Comparison of ENCODE assay signal across 1 cellular context in genomic region chr6:110814488-110815259, GRCh38.
TF ChIP-seq lines count a peak whose summit lies in the region.

No MANE protein-coding gene starts in this region.

TF ChIP-seq in HEK293, 187 proteins besides CTCF, POLR2A, EP300 and RAD21 (continued from another document and continues in another):
- no peak for TF ChIP-seq ZNF140 (tag by site-specific recombination; IDR thresholded peaks at IDR 0.05)
- no peak for TF ChIP-seq ZNF133 (tag by site-specific recombination; IDR thresholded peaks at IDR 0.05)
- peak; percentile 94 for TF ChIP-seq ZNF600 (tag by site-specific recombination; IDR thresholded peaks at IDR 0.05)
- no peak for TF ChIP-seq ZNF530 (tag by site-specific recombination; IDR thresholded peaks at IDR 0.05; ENCODE audit: low read depth)
- TF ChIP-seq, protein P1, sequence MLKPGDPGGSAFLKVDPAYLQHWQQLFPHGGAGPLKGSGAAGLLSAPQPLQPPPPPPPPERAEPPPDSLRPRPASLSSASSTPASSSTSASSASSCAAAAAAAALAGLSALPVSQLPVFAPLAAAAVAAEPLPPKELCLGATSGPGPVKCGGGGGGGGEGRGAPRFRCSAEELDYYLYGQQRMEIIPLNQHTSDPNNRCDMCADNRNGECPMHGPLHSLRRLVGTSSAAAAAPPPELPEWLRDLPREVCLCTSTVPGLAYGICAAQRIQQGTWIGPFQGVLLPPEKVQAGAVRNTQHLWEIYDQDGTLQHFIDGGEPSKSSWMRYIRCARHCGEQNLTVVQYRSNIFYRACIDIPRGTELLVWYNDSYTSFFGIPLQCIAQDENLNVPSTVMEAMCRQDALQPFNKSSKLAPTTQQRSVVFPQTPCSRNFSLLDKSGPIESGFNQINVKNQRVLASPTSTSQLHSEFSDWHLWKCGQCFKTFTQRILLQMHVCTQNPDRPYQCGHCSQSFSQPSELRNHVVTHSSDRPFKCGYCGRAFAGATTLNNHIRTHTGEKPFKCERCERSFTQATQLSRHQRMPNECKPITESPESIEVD (tag by site-specific recombination; IDR thresholded peaks at IDR 0.05): no peak
- no peak for TF ChIP-seq ZFP41 (tag by site-specific recombination; IDR thresholded peaks at IDR 0.05; ENCODE audit: borderline replicate concordance)
- no peak; the same call in 1 of the 2 replicates for TF ChIP-seq ZXDB (tag by site-specific recombination; IDR thresholded peaks at IDR 0.05)
- no peak for TF ChIP-seq ZBTB21 (tag by site-specific recombination; IDR thresholded peaks at IDR 0.05)
- TF ChIP-seq ZSCAN18 (tag by site-specific recombination; IDR thresholded peaks at IDR 0.05): no peak
- TF ChIP-seq SCRT2 (tag by site-specific recombination; IDR thresholded peaks at IDR 0.05): no peak
- TF ChIP-seq, protein P2, sequence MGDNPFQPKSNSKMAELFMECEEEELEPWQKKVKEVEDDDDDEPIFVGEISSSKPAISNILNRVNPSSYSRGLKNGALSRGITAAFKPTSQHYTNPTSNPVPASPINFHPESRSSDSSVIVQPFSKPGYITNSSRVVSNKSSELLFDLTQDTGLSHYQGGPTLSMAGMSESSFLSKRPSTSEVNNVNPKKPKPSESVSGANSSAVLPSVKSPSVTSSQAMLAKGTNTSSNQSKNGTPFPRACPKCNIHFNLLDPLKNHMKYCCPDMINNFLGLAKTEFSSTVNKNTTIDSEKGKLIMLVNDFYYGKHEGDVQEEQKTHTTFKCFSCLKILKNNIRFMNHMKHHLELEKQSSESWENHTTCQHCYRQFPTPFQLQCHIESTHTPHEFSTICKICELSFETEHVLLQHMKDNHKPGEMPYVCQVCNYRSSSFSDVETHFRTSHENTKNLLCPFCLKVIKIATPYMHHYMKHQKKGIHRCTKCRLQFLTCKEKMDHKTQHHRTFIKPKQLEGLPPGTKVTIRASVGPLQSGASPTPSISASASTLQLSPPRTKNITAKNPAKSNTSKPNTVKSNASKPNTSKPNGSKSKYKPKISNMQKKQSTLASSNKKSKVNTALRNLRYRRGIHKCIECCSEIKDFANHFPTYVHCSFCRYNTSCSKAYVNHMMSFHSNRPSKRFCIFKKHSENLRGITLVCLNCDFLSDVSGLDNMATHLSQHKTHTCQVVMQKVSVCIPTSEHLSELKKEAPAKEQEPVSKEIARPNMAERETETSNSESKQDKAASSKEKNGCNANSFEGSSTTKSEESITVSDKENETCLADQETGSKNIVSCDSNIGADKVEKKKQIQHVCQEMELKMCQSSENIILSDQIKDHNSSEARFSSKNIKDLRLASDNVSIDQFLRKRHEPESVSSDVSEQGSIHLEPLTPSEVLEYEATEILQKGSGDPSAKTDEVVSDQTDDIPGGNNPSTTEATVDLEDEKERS (tag by site-specific recombination; IDR thresholded peaks at IDR 0.05): no peak
- no peak for TF ChIP-seq ZSCAN4 (tag by site-specific recombination; IDR thresholded peaks at IDR 0.05)
- TF ChIP-seq FEZF1 (tag by site-specific recombination; IDR thresholded peaks at IDR 0.05): no peak
- no peak for TF ChIP-seq ZNF768 (tag by site-specific recombination; IDR thresholded peaks at IDR 0.05)
- TF ChIP-seq KLF10 (tag by site-specific recombination; IDR thresholded peaks at IDR 0.05): no peak
- no peak for TF ChIP-seq ZNF837 (tag by site-specific recombination; IDR thresholded peaks at IDR 0.05)
- TF ChIP-seq ZBTB8A (tag by site-specific recombination; IDR thresholded peaks at IDR 0.05): peak; percentile 79
- TF ChIP-seq ZNF362 (tag by site-specific recombination; IDR thresholded peaks at IDR 0.05): no peak
- TF ChIP-seq ZNF341 (tag by site-specific recombination; IDR thresholded peaks at IDR 0.05; ENCODE audit: low read depth): peak; percentile 94
- TF ChIP-seq, protein P3, sequence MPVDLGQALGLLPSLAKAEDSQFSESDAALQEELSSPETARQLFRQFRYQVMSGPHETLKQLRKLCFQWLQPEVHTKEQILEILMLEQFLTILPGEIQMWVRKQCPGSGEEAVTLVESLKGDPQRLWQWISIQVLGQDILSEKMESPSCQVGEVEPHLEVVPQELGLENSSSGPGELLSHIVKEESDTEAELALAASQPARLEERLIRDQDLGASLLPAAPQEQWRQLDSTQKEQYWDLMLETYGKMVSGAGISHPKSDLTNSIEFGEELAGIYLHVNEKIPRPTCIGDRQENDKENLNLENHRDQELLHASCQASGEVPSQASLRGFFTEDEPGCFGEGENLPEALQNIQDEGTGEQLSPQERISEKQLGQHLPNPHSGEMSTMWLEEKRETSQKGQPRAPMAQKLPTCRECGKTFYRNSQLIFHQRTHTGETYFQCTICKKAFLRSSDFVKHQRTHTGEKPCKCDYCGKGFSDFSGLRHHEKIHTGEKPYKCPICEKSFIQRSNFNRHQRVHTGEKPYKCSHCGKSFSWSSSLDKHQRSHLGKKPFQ (tag by site-specific recombination; IDR thresholded peaks at IDR 0.05): no peak
- TF ChIP-seq, protein P4, sequence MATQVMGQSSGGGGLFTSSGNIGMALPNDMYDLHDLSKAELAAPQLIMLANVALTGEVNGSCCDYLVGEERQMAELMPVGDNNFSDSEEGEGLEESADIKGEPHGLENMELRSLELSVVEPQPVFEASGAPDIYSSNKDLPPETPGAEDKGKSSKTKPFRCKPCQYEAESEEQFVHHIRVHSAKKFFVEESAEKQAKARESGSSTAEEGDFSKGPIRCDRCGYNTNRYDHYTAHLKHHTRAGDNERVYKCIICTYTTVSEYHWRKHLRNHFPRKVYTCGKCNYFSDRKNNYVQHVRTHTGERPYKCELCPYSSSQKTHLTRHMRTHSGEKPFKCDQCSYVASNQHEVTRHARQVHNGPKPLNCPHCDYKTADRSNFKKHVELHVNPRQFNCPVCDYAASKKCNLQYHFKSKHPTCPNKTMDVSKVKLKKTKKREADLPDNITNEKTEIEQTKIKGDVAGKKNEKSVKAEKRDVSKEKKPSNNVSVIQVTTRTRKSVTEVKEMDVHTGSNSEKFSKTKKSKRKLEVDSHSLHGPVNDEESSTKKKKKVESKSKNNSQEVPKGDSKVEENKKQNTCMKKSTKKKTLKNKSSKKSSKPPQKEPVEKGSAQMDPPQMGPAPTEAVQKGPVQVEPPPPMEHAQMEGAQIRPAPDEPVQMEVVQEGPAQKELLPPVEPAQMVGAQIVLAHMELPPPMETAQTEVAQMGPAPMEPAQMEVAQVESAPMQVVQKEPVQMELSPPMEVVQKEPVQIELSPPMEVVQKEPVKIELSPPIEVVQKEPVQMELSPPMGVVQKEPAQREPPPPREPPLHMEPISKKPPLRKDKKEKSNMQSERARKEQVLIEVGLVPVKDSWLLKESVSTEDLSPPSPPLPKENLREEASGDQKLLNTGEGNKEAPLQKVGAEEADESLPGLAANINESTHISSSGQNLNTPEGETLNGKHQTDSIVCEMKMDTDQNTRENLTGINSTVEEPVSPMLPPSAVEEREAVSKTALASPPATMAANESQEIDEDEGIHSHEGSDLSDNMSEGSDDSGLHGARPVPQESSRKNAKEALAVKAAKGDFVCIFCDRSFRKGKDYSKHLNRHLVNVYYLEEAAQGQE (tag by site-specific recombination; IDR thresholded peaks at IDR 0.05): peak; percentile 6; the same call in 1 of the 2 replicates
- no peak for TF ChIP-seq KLF1 (tag by site-specific recombination; IDR thresholded peaks at IDR 0.05)
- no peak for TF ChIP-seq ZNF701 (tag by site-specific recombination; IDR thresholded peaks at IDR 0.05)
- peak; percentile 71 for TF ChIP-seq PRDM10 (tag by site-specific recombination; IDR thresholded peaks at IDR 0.05)
- no peak for TF ChIP-seq KLF16 (tag by site-specific recombination; IDR thresholded peaks at IDR 0.05)
- TF ChIP-seq ZNF2 (tag by site-specific recombination; IDR thresholded peaks at IDR 0.05): peak; percentile 27; the same call in 1 of the 2 replicates
- TF ChIP-seq ZSCAN23 (tag by site-specific recombination; IDR thresholded peaks at IDR 0.05): no peak
- TF ChIP-seq GLIS1 (tag by site-specific recombination; IDR thresholded peaks at IDR 0.05): peak; percentile 76
- no peak for TF ChIP-seq KLF9 (tag by site-specific recombination; IDR thresholded peaks at IDR 0.05; ENCODE audit: low read depth)
- no peak for TF ChIP-seq ZNF473 (tag by site-specific recombination; IDR thresholded peaks at IDR 0.05)
- no peak for TF ChIP-seq GLI4 (tag by site-specific recombination; IDR thresholded peaks at IDR 0.05)
- TF ChIP-seq, protein P5, sequence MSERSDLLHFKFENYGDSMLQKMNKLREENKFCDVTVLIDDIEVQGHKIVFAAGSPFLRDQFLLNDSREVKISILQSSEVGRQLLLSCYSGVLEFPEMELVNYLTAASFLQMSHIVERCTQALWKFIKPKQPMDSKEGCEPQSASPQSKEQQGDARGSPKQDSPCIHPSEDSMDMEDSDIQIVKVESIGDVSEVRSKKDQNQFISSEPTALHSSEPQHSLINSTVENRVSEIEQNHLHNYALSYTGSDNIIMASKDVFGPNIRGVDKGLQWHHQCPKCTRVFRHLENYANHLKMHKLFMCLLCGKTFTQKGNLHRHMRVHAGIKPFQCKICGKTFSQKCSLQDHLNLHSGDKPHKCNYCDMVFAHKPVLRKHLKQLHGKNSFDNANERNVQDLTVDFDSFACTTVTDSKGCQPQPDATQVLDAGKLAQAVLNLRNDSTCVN (tag by site-specific recombination; optimal IDR thresholded peaks at IDR 0.05): peak; percentile 96
- TF ChIP-seq ZNF585B (tag by site-specific recombination; IDR thresholded peaks at IDR 0.05): no peak
- 0 out of 2 replicates have a peak, but pooled peaks have one; percentile 20 for TF ChIP-seq ZNF501 (tag by site-specific recombination; IDR thresholded peaks at IDR 0.05)
- no peak for TF ChIP-seq MEIS1 (CRISPR knock-in tag; IDR thresholded peaks at IDR 0.05; ENCODE audit: borderline replicate concordance)
- no peak; the same call in 1 of the 2 replicates for TF ChIP-seq ZNF561 (tag by site-specific recombination; IDR thresholded peaks at IDR 0.05; ENCODE audit: borderline replicate concordance)
- TF ChIP-seq ZNF426 (tag by site-specific recombination; IDR thresholded peaks at IDR 0.05): no peak
- no peak for TF ChIP-seq TRIM28 (IDR thresholded peaks at IDR 0.05; ENCODE audit: borderline replicate concordance, low read length)
- TF ChIP-seq ZNF664 (tag by site-specific recombination; IDR thresholded peaks at IDR 0.05): no peak
- TF ChIP-seq, protein P6, sequence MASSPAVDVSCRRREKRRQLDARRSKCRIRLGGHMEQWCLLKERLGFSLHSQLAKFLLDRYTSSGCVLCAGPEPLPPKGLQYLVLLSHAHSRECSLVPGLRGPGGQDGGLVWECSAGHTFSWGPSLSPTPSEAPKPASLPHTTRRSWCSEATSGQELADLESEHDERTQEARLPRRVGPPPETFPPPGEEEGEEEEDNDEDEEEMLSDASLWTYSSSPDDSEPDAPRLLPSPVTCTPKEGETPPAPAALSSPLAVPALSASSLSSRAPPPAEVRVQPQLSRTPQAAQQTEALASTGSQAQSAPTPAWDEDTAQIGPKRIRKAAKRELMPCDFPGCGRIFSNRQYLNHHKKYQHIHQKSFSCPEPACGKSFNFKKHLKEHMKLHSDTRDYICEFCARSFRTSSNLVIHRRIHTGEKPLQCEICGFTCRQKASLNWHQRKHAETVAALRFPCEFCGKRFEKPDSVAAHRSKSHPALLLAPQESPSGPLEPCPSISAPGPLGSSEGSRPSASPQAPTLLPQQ (tag by site-specific recombination; IDR thresholded peaks at IDR 0.05): no peak
- TF ChIP-seq, protein P7, sequence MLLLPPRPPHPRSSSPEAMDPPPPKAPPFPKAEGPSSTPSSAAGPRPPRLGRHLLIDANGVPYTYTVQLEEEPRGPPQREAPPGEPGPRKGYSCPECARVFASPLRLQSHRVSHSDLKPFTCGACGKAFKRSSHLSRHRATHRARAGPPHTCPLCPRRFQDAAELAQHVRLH (tag by site-specific recombination; IDR thresholded peaks at IDR 0.05): no peak
